ENCODE assay signal across 19 cellular contexts in genomic region chr2:222521099-222521498, GRCh38.
DNase-seq lines count a peak whose midpoint lies in the region; ATAC-seq and FAIRE-seq lines count a peak whose summit lies in the region.
"Had no signal": no experiment of that assay in that cellular context is flagged by ENCODE, and none has a peak within 500 bp of the region (broad histone marks: within the 10 kb centered on the region; RNA-seq: fewer than 3 reads in every experiment).

No MANE protein-coding gene starts in this region.

- H3K4me3 ChIP-seq in small intestine (ENCODE audit: low read depth in 1 of 2, low read length in 2 of 2): no peak overlapping the region
- H3K4me3 ChIP-seq: esophagus squamous epithelium, GM23338, skin epidermis, tibial artery had no signal

- intact Hi-C loops in head of caudate nucleus (cut with DNase I): no loop called here

- ATAC-seq in GM19023 (IDR thresholded peaks at IDR 0.05; ENCODE audit: unreplicated experiment): peak; percentile 62
- ATAC-seq in GM21528 (IDR thresholded peaks at IDR 0.05; ENCODE audit: low FRiP score, unreplicated experiment): peak; percentile 61
- ATAC-seq in HG03025 (IDR thresholded peaks at IDR 0.05; ENCODE audit: low FRiP score, unreplicated experiment): peak; percentile 72
- ATAC-seq in HG03565 (IDR thresholded peaks at IDR 0.05; ENCODE audit: unreplicated experiment): peak; percentile 59
- ATAC-seq: activated naive CD8-positive, alpha-beta T cell treated with anti-CD3 and anti-CD28 coated beads, Interleukin-2, amount 50 U/mL, for 24 hours; GM23338 had no signal

- WGBS in small intestine, 3 donors: 68 to 87% (median 77%) methylated on average over 3 of the region's 3 CpGs

- FAIRE-seq in small intestine (lab: Jason Lieb, UNC): no peak
- FAIRE-seq: TTC549 had no signal

- H3K27me3 ChIP-seq in small intestine (ENCODE audit: control insufficient read depth in 2 of 2, insufficient read depth in 2 of 2, low read length in 2 of 2): no peaks in the 10 kb centered on the region
- H3K27me3 ChIP-seq: tibial artery had no signal

- H3K36me3 ChIP-seq in small intestine (ENCODE audit: control insufficient read depth in 2 of 2, insufficient read depth in 2 of 2, low read length in 2 of 2): peaks cover 0 to 6% of the 10 kb centered on the region in 2 donors
- H3K36me3 ChIP-seq: tibial artery had no signal

- no peaks in the 10 kb centered on the region for H3K9me3 ChIP-seq in small intestine (ENCODE audit: control insufficient read depth, low read depth)
- H3K9me3 ChIP-seq: esophagus squamous epithelium, tibial artery had no signal

- no peaks in the 10 kb centered on the region for H3K4me1 ChIP-seq in small intestine (ENCODE audit: control insufficient read depth in 2 of 2, insufficient read depth in 1 of 2, low read depth in 1 of 2, low read length in 1 of 2)
- H3K4me1 ChIP-seq: tibial artery had no signal

- DNase-seq in mucosa of gallbladder (ENCODE audit: low spot score) (no peak), small intestine (no peak), NCI-H226 (no peak), head of caudate nucleus (no peak)
- DNase-seq: activated naive CD8-positive, alpha-beta T cell treated with anti-CD3 and anti-CD28 coated beads, Interleukin-2, amount 50 U/mL, for 24 hours; CD4-positive, alpha-beta T cell; esophagus squamous epithelium; hypothalamus; NCI-H187; NCI-H774; SHP77 treated with DMSO at 0.1 percent for 48 hours; tibial artery had no signal

- H3K27ac ChIP-seq in small intestine (ENCODE audit: low read depth in 1 of 2, low read length in 1 of 2): no peak overlapping the region
- H3K27ac ChIP-seq: skin epidermis, tibial artery had no signal
